ENCODE assay signal across 8 cellular contexts in genomic region chr16:2531696-2532493, GRCh38. TPM values are rescaled to one million over a fixed set of nuclear protein-coding genes. Genes with fewer than 3 reads are reported as not detected.
DNase-seq lines count a peak whose midpoint lies in the region; ATAC-seq and TF ChIP-seq lines count a peak whose summit lies in the region.

No MANE protein-coding gene starts in this region.

- H3K27ac ChIP-seq in ovary (peak overlapping the region; percentile 88 to 90), thyroid gland (peak overlapping the region; percentile 88 to 95 (median 92))

- TF ChIP-seq POLR2A in ovary (IDR thresholded peaks at IDR 0.05) (peak; percentile 66), thyroid gland (IDR thresholded peaks at IDR 0.05) (peak; percentile 17 to 76)

- H3K36me3 ChIP-seq in ovary (no peaks in the 10 kb centered on the region), thyroid gland (peaks cover 0 to 9% of the 10 kb centered on the region in 2 donors)

- H3K4me1 ChIP-seq in ovary (ENCODE audit: insufficient read depth) (peaks cover 3% of the 10 kb centered on the region), thyroid gland (peaks cover 7 to 33% of the 10 kb centered on the region in 2 donors)

- ATAC-seq in HG02588 (IDR thresholded peaks at IDR 0.05; ENCODE audit: unreplicated experiment), result peak; percentile 84
- ATAC-seq in SK-N-SH treated with all-trans-retinoic acid at 6 μM for 48 hours, result peak; percentile 92

- H3K27me3 ChIP-seq in ovary (no peaks in the 10 kb centered on the region), thyroid gland (no peaks in the 10 kb centered on the region)

- TF ChIP-seq CTCF in glutamatergic neuron (IDR thresholded peaks at IDR 0.05; ENCODE audit: partially characterized antibody, unreplicated experiment) (no peak), ovary (IDR thresholded peaks at IDR 0.05) (no peak), thyroid gland (IDR thresholded peaks at IDR 0.05) (no peak)

- H3K4me3 ChIP-seq in ovary, result peak overlapping the region; percentile 54
- peak overlapping the region; percentile 18 to 46 (median 35) for H3K4me3 ChIP-seq in thyroid gland (replicated peaks in 1 of 3)

- WGBS in ovary, 3 donors, result 0 to 1% (median 0%) methylated on average over 71 to 84 of the region's 84 CpGs
- WGBS in thyroid gland, 2 donors, result 0 to 2% methylated on average over 7 to 65 of the region's 84 CpGs

- peak overlapping the region; percentile 93 for H3K27ac Mint-ChIP-seq in activated naive CD8-positive, alpha-beta T cell
- H3K27ac Mint-ChIP-seq in glutamatergic neuron (ENCODE audit: unreplicated experiment), result peak overlapping the region; percentile 33

- H3K36me3 Mint-ChIP-seq in activated naive CD8-positive, alpha-beta T cell, result no peaks in the 10 kb centered on the region
- H3K36me3 Mint-ChIP-seq in glutamatergic neuron (ENCODE audit: unreplicated experiment), result no peaks in the 10 kb centered on the region

- H3K27me3 Mint-ChIP-seq in activated naive CD8-positive, alpha-beta T cell, result no peaks in the 10 kb centered on the region
- peaks cover 15% of the 10 kb centered on the region for H3K27me3 Mint-ChIP-seq in glutamatergic neuron (ENCODE audit: unreplicated experiment)

- peak; percentile 94 for DNase-seq in GM04504 (ENCODE audit: low read depth)
- DNase-seq in NCI-H1092 (lab: John Stamatoyannopoulos, UW), result peak; percentile 91
- DNase-seq in glutamatergic neuron, result peak; percentile 98
- DNase-seq in ovary, result peak; percentile 98 to 99 (median 98)
- peak; percentile 99 to 100 for DNase-seq in thyroid gland

- TF ChIP-seq EP300 in ovary (IDR thresholded peaks at IDR 0.05), result peak; percentile 37

- intact Hi-C loops in ovary (cut with DNase I), result no loop called here
- intact Hi-C loops in thyroid gland (cut with DNase I), result no loop called here

- peaks cover 15% of the 10 kb centered on the region for H3K4me1 Mint-ChIP-seq in activated naive CD8-positive, alpha-beta T cell (ENCODE audit: low read depth)
- H3K4me1 Mint-ChIP-seq in glutamatergic neuron (ENCODE audit: low read depth, unreplicated experiment), result peaks cover 5% of the 10 kb centered on the region

- H3K9me3 Mint-ChIP-seq in activated naive CD8-positive, alpha-beta T cell (ENCODE audit: low read depth), result no peaks in the 10 kb centered on the region
- peaks cover 8% of the 10 kb centered on the region for H3K9me3 Mint-ChIP-seq in glutamatergic neuron (ENCODE audit: unreplicated experiment)

- peak overlapping the region; percentile 90 for H3K4me3 Mint-ChIP-seq in activated naive CD8-positive, alpha-beta T cell
- peak overlapping the region; percentile 93 for H3K4me3 Mint-ChIP-seq in glutamatergic neuron (ENCODE audit: unreplicated experiment)

- H3K9me3 ChIP-seq in ovary, result no peaks in the 10 kb centered on the region
- H3K9me3 ChIP-seq in thyroid gland, result no peaks in the 10 kb centered on the region

TF ChIP-seq in SK-N-SH treated with all-trans-retinoic acid at 6 μM for 48 hours, 23 proteins besides CTCF, POLR2A, EP300 and RAD21:
- TF ChIP-seq ZFP30 (CRISPR knock-in tag; IDR thresholded peaks at IDR 0.05), result no peak
- peak; percentile 45; the same call in 1 of the 2 replicates for TF ChIP-seq GLIS3 (CRISPR knock-in tag; IDR thresholded peaks at IDR 0.05)

RNA-seq across cellular contexts. Expression of gene CEMP1, which starts 0.7 kb away (rescaled TPM):
- total RNA-seq in glutamatergic neuron (ENCODE audit: unreplicated experiment) (not detected), ovary (1 to 10 TPM in 1 of 7 donors, under 1 TPM in 3, not detected in 3; 0.36 to 1.0 (median 0.41) TPM), thyroid gland (1 to 10 TPM; 3.6 to 7.8 (median 3.6) TPM)
- polyA plus RNA-seq in ovary, result under 1 TPM in 1 of 2 donors, not detected in 1; 0.33 TPM

RNA-seq across cellular contexts. Expression of gene PDPK1, which starts 5.9 kb away (rescaled TPM):
- 113 TPM for total RNA-seq in glutamatergic neuron (ENCODE audit: unreplicated experiment)
- 10 to 100 TPM; 19.1 to 53.2 (median 37.4) TPM for total RNA-seq in ovary
- 10 to 100 TPM; 14.6 to 27.2 TPM for polyA plus RNA-seq in ovary
- 10 to 100 TPM; 33.3 to 89.0 (median 39.5) TPM for total RNA-seq in thyroid gland

RNA-seq across cellular contexts. Expression of gene AMDHD2, which starts 11.7 kb away (rescaled TPM):
- 61.0 TPM for total RNA-seq in glutamatergic neuron (ENCODE audit: unreplicated experiment)
- total RNA-seq in ovary, result 10 to 100 TPM; 14.5 to 28.7 (median 26.9) TPM
- 10 to 100 TPM in 1 of 2 donors, under 1 TPM in 1; 0.47 to 25.6 TPM for polyA plus RNA-seq in ovary
- 10 to 100 TPM; 32.6 to 43.5 (median 37.9) TPM for total RNA-seq in thyroid gland

RNA-seq across cellular contexts. Expression of gene ATP6V0C, which starts 18.1 kb away (rescaled TPM):
- total RNA-seq in glutamatergic neuron (ENCODE audit: unreplicated experiment) (274 TPM), ovary (100 to 1,000 TPM in 5 of 7 donors, 10 to 100 TPM in 2; 34.8 to 143 (median 119) TPM), thyroid gland (10 to 100 TPM; 33.1 to 62.1 (median 36.3) TPM)
- polyA plus RNA-seq in ovary, result 100 to 1,000 TPM in 1 of 2 donors, 10 to 100 TPM in 1; 82.6 to 119 TPM

RNA-seq across cellular contexts. Expression of gene TBC1D24, which starts 57.0 kb away (rescaled TPM):
- total RNA-seq in glutamatergic neuron (ENCODE audit: unreplicated experiment) (58.4 TPM), ovary (1 to 10 TPM; 2.5 to 8.1 (median 6.7) TPM), thyroid gland (10 to 100 TPM; 15.9 to 32.3 (median 21.8) TPM)
- 1 to 10 TPM; 1.9 to 2.3 TPM for polyA plus RNA-seq in ovary

Comparison
In these comparisons a context has a peak if more than half of its experiments do, and no peak if none do; other contexts are left out.
1. Peak in every context shown above with its lines: DNase-seq, ATAC-seq, H3K4me3 ChIP-seq and H3K27ac ChIP-seq.